16 cellular contexts compared by ENCODE assay signal in genomic region chr3:134753999-134754742, GRCh38. TPM values are rescaled to one million over a fixed set of nuclear protein-coding genes. Genes with fewer than 3 reads are reported as not detected.
A peak's percentile ranks its signal among the peaks of the same experiment; 100 is the strongest.
DNase-seq lines count a peak whose midpoint lies in the region; ATAC-seq, FAIRE-seq and TF ChIP-seq lines count a peak whose summit lies in the region.
"Had no signal": no experiment of that assay in that cellular context is flagged by ENCODE, and none has a peak within 500 bp of the region (broad histone marks: within the 10 kb centered on the region; RNA-seq: fewer than 3 reads in every experiment).

No MANE protein-coding gene starts in this region.

- no peaks in the 10 kb centered on the region for H3K23me2 ChIP-seq in H1 (ENCODE audit: low read depth, low read length)

- TF ChIP-seq CTCF in GM06990 (IDR thresholded peaks at IDR 0.05; ENCODE audit: insufficient read depth, low read length, poor library complexity, severe bottlenecking) = peak; percentile 6
- peak in 2 of 3 experiments; percentile 25 to 47; a peak in 3 of 4 replicates for TF ChIP-seq CTCF in H1 (IDR thresholded peaks at IDR 0.05; ENCODE audit: control extremely low read depth in 1 of 3, insufficient read depth in 1 of 3, low read depth in 1 of 3, low read length in 3 of 3)
- TF ChIP-seq CTCF in lung (IDR thresholded peaks at IDR 0.05; ENCODE audit: control extremely low read depth, extremely low read depth) = no peak
- no peak for TF ChIP-seq CTCF in ascending aorta (IDR thresholded peaks at IDR 0.05)
- TF ChIP-seq CTCF in testis (IDR thresholded peaks at IDR 0.05) = no peak

- H3K9ac ChIP-seq in Karpas-422 (ENCODE audit: low read length) (no peak overlapping the region), H1 (replicated peaks in 1 of 4; ENCODE audit: extremely low read depth in 1 of 4, low read depth in 3 of 4, low read length in 3 of 4) (no peak overlapping the region)

- H2BK12ac ChIP-seq in H1 (ENCODE audit: low read depth, low read length) = no peak overlapping the region

- H3K27ac ChIP-seq in Karpas-422 (ENCODE audit: low read length) = no peak overlapping the region
- no peak overlapping the region for H3K27ac ChIP-seq in H1 (ENCODE audit: low read depth, low read length)
- H3K27ac ChIP-seq in lung (ENCODE audit: low read depth in 1 of 2, low read length in 1 of 2) = no peak overlapping the region
- H3K27ac ChIP-seq in ascending aorta = no peak overlapping the region
- no peak overlapping the region for H3K27ac ChIP-seq in testis
- H3K27ac ChIP-seq: SK-N-MC, thoracic aorta had no signal

- no peaks in the 10 kb centered on the region; the same call in none of the 2 replicates for H3K27me3 ChIP-seq in GM06990 (replicated peaks; ENCODE audit: control insufficient read depth, insufficient read depth, low read length)
- no peaks in the 10 kb centered on the region for H3K27me3 ChIP-seq in Karpas-422 (ENCODE audit: low read length)
- H3K27me3 ChIP-seq in H1 (replicated peaks in 1 of 4; ENCODE audit: control insufficient read depth in 3 of 4, extremely low read depth in 1 of 4, insufficient read depth in 3 of 4, low read length in 3 of 4) = no peaks in the 10 kb centered on the region; a peak in 1 of 7 replicates
- no peaks in the 10 kb centered on the region for H3K27me3 ChIP-seq in lung (ENCODE audit: control insufficient read depth, insufficient read depth)
- no peaks in the 10 kb centered on the region for H3K27me3 ChIP-seq in ascending aorta
- no peaks in the 10 kb centered on the region for H3K27me3 ChIP-seq in testis
- H3K27me3 ChIP-seq: BE2C had no signal

- POLR2A ChIA-PET in H1 (lab: Charles Lee; ENCODE audit: partially characterized antibody) = no interaction called here

- no peak overlapping the region for H2BK120ac ChIP-seq in H1 (replicated peaks; ENCODE audit: low read depth, low read length)

- H3K79me1 ChIP-seq in H1 (ENCODE audit: low read depth, low read length) = no peaks in the 10 kb centered on the region

- H2AK5ac ChIP-seq in H1 (ENCODE audit: low read depth, low read length) = no peak overlapping the region

- H4K20me1 ChIP-seq in Karpas-422 (ENCODE audit: insufficient read depth, low read depth, low read length) = no peaks in the 10 kb centered on the region
- no peaks in the 10 kb centered on the region for H4K20me1 ChIP-seq in H1 (replicated peaks in 1 of 2; ENCODE audit: control insufficient read depth in 1 of 2, insufficient read depth in 2 of 2, low read length in 2 of 2)

- CTCF ChIA-PET in H1 (lab: Charles Lee; ENCODE audit: partially characterized antibody) = interaction anchor here (0.6 to 5.5 kb wide), 38 partner anchors 12 to 982 kb away, joined by 3 to 81 read pairs (median 5); partner anchors contain the start of genes EPHB1 and KY

- intact Hi-C loops in ascending aorta (cut with DNase I) (no loop called here), testis (cut with DNase I; ENCODE audit: low total_unique reads) (no loop called here)

- H3K4me2 ChIP-seq in Karpas-422 (ENCODE audit: low read depth, low read length, poor library complexity, severe bottlenecking) = no peak overlapping the region
- H3K4me2 ChIP-seq in H1 (ENCODE audit: insufficient read depth in 1 of 2, low read depth in 2 of 2, low read length in 2 of 2) = no peak overlapping the region

- TF ChIP-seq EP300 in H1 (IDR thresholded peaks at IDR 0.05; ENCODE audit: borderline replicate concordance in 1 of 2, low read depth in 2 of 2, low read length in 2 of 2) = no peak

- WGBS in H1 (ENCODE audit: extremely low coverage in 1 of 2, insufficient coverage in 1 of 2, insufficient read length in 1 of 2, insufficient replicate concordance in 2 of 2, low coverage in 1 of 2, low lambda C conversion rate in 2 of 2, missing lambda C conversion rate in 1 of 2), 2 experiments = 72% methylated on average over 6 of the region's 6 CpGs; no CpG with 5 or more reads in 1 of the 2 experiments
- 66 to 70% methylated on average over 6 of the region's 6 CpGs for WGBS in lung, 2 donors
- WGBS in testis, 2 donors = 72 to 94% methylated on average over 4 to 6 of the region's 6 CpGs

- no peak; a peak in 1 of 4 replicates for TF ChIP-seq RAD21 in H1 (IDR thresholded peaks at IDR 0.05 in 1 of 2, conservative IDR thresholded peaks at IDR 0.05 in 1 of 2; ENCODE audit: low read depth in 2 of 2, low read length in 2 of 2)

- H3K9me3 ChIP-seq in Karpas-422 (ENCODE audit: low read length) (no peaks in the 10 kb centered on the region), H1 (ENCODE audit: insufficient read depth in 2 of 2, low read depth in 1 of 2, low read length in 1 of 2) (no peaks in the 10 kb centered on the region), lung (ENCODE audit: control insufficient read depth in 2 of 2, insufficient read depth in 1 of 2, low read length in 1 of 2) (no peaks in the 10 kb centered on the region), ascending aorta (no peaks in the 10 kb centered on the region), testis (no peaks in the 10 kb centered on the region)
- H3K9me3 ChIP-seq: BE2C, thoracic aorta had no signal

- H3K14ac ChIP-seq in H1 (ENCODE audit: insufficient read length) = no peak overlapping the region

- H3K56ac ChIP-seq in H1 (replicated peaks; ENCODE audit: insufficient read length, low read depth, low read length) = no peak overlapping the region

- TF ChIP-seq POLR2A in H1 (IDR thresholded peaks at IDR 0.05; ENCODE audit: control extremely low read depth in 1 of 2, low read depth in 2 of 2, low read length in 2 of 2) (no peak), testis (IDR thresholded peaks at IDR 0.05) (no peak)

- H3K4ac ChIP-seq in H1 (replicated peaks; ENCODE audit: insufficient read length, low read depth, low read length) = no peak overlapping the region

- H3K23ac ChIP-seq in H1 (ENCODE audit: insufficient read length) = no peak overlapping the region

- H2AFZ ChIP-seq in Karpas-422 (ENCODE audit: low read length) = no peak overlapping the region
- H2AFZ ChIP-seq in H1 (ENCODE audit: low read length) = no peak overlapping the region

- H3K9me2 ChIP-seq in Karpas-422 (replicated peaks; ENCODE audit: insufficient read depth, low read length) = no peaks in the 10 kb centered on the region

- no peak overlapping the region for H2BK20ac ChIP-seq in H1 (ENCODE audit: low read length)

- H4K91ac ChIP-seq in H1 (replicated peaks; ENCODE audit: insufficient read length, low read length) = no peak overlapping the region

- H3K4me3 ChIP-seq in GM06990 (replicated peaks; ENCODE audit: low read depth, low read length) (no peak overlapping the region), Karpas-422 (ENCODE audit: low read length) (no peak overlapping the region), H1 (ENCODE audit: extremely low read depth in 1 of 4, insufficient read depth in 2 of 4, low read depth in 3 of 4, low read length in 4 of 4) (no peak overlapping the region), lung (no peak overlapping the region), ascending aorta (no peak overlapping the region), testis (no peak overlapping the region)
- H3K4me3 ChIP-seq: SK-N-MC, thoracic aorta had no signal

- DNase-seq in GM06990 (ENCODE audit: extremely low read depth, insufficient read length) = no peak
- peak; percentile 46 for DNase-seq in Karpas-422
- DNase-seq in H1 (ENCODE audit: low read depth in 1 of 2, low spot score in 2 of 2) = peak in 1 of 2 experiments; percentile 37
- DNase-seq in lung (ENCODE audit: low spot score) = peak; percentile 20
- DNase-seq in central memory CD4-positive, alpha-beta T cell = no peak
- DNase-seq in ascending aorta (ENCODE audit: low spot score in 2 of 2) = no peak
- no peak for DNase-seq in testis
- DNase-seq: activated CD4-positive, alpha-beta T cell treated with anti-CD3 and anti-CD28 coated beads for 36 hours; activated effector memory CD4-positive, alpha-beta T cell treated with anti-CD3 and anti-CD28 coated beads, Interleukin-2, amount 50 U/mL, for 16 hours; effector memory CD4-positive, alpha-beta T cell; hippocampal formation; NCI-H2107 had no signal

- no peak for FAIRE-seq in H1 (lab: Jason Lieb, UNC)

- no peak overlapping the region for H4K8ac ChIP-seq in H1 (ENCODE audit: extremely low read depth, insufficient read depth, low read length)

- H3K4me1 ChIP-seq in Karpas-422 (ENCODE audit: low read length) = no peaks in the 10 kb centered on the region
- H3K4me1 ChIP-seq in H1 (replicated peaks in 1 of 4; ENCODE audit: control insufficient read depth in 3 of 4, insufficient read depth in 4 of 4, low read length in 3 of 4) = no peaks in the 10 kb centered on the region
- no peaks in the 10 kb centered on the region for H3K4me1 ChIP-seq in lung (ENCODE audit: control insufficient read depth in 2 of 2, insufficient read depth in 2 of 2, low read length in 2 of 2)
- no peaks in the 10 kb centered on the region for H3K4me1 ChIP-seq in ascending aorta
- no peaks in the 10 kb centered on the region for H3K4me1 ChIP-seq in testis
- H3K4me1 ChIP-seq: BE2C had no signal

- H3K18ac ChIP-seq in H1 (ENCODE audit: extremely low read depth, low read length) = no peak overlapping the region

- ATAC-seq in lung (ENCODE audit: insufficient read depth, low FRiP score) (no peak), HG03175 (IDR thresholded peaks at IDR 0.05; ENCODE audit: unreplicated experiment) (no peak)
- ATAC-seq: activated CD4-positive, alpha-beta T cell treated with anti-CD3 and anti-CD28 coated beads for 36 hours had no signal

- no peak overlapping the region for H2BK5ac ChIP-seq in H1 (ENCODE audit: low read depth, low read length)

- H3K36me3 ChIP-seq in GM06990 (ENCODE audit: control insufficient read depth, insufficient read depth, low read length) (no peaks in the 10 kb centered on the region), Karpas-422 (ENCODE audit: insufficient read depth, low read length) (no peaks in the 10 kb centered on the region), H1 (ENCODE audit: control insufficient read depth in 2 of 4, insufficient read depth in 4 of 4, low read length in 3 of 4) (no peaks in the 10 kb centered on the region), lung (ENCODE audit: control insufficient read depth in 2 of 2, insufficient read depth in 2 of 2, low read length in 2 of 2) (no peaks in the 10 kb centered on the region), ascending aorta (no peaks in the 10 kb centered on the region), testis (ENCODE audit: low read depth, missing control alignments) (no peaks in the 10 kb centered on the region)
- H3K36me3 ChIP-seq: BE2C, thoracic aorta had no signal

- H4K5ac ChIP-seq in H1 (ENCODE audit: insufficient read length, low read depth, low read length) = no peak overlapping the region

- H3K79me2 ChIP-seq in Karpas-422 (ENCODE audit: low read length) (no peaks in the 10 kb centered on the region), H1 (ENCODE audit: control insufficient read depth in 1 of 2, insufficient read depth in 2 of 2, low read length in 2 of 2) (no peaks in the 10 kb centered on the region)

- no peak overlapping the region for H2BK15ac ChIP-seq in H1 (ENCODE audit: low read length)

RNA-seq across cellular contexts. Expression of gene EPHB1, which starts 40.9 kb away (rescaled TPM):
- 24.1 and 24.3 TPM in 2 replicates for total RNA-seq in Karpas-422 (2014; rRNA removed; shearing (Covaris generic); ENCODE audit: low replicate concordance)
- 5.9 TPM in 2 replicates for total RNA-seq in H1 (2021; fragmentation: NEBNext Ultra II Directional; extraction: Animal tissue kit (Norgen Biotek cat#: 25700))
- polyA plus RNA-seq in H1 (2011; rRNA removed) (3.5 and 5.4 TPM in 2 replicates), lung (1 to 10 TPM in 1 of 2 donors, under 1 TPM in 1; 0.30 to 2.0 TPM), testis (ENCODE audit: insufficient read depth, low read depth, low replicate concordance) (20.8 TPM)
- polyA plus RNA-seq in H1 (2011; cell fraction: cytosol; rRNA removed) = 3.2 TPM
- 7.8 TPM for polyA plus RNA-seq in H1 (2011; cell fraction: nucleus; rRNA removed)
- 4.5 to 5.2 TPM (median 4.8 TPM) in 4 replicates for polyA plus RNA-seq in H1 (2012, experiment 1 of 2)
- 1.6 TPM for polyA plus RNA-seq in H1 (2012, experiment 2 of 2)
- 6.0 TPM for polyA plus RNA-seq in H1 (2013, experiment 1 of 2)
- 6.3 TPM for polyA plus RNA-seq in H1 (2013, experiment 2 of 2)
- 8.8 and 10.6 TPM in 2 replicates for polyA minus RNA-seq in H1 (2011; rRNA and poly(A)+ RNA removed)
- polyA minus RNA-seq in H1 (2011; cell fraction: cytosol; rRNA and poly(A)+ RNA removed) = 6.4 TPM
- polyA minus RNA-seq in H1 (2011; cell fraction: nucleus; rRNA and poly(A)+ RNA removed) = 39.9 TPM
- total RNA-seq in lung (1 to 10 TPM; 2.1 to 6.3 TPM), ascending aorta (0.53 TPM), testis (10 to 100 TPM; 31.3 to 37.1 TPM)

Comparison
In these comparisons a context has a peak if more than half of its experiments do, and no peak if none do; other contexts are left out.
1. DNase-seq: peak in Karpas-422 (single experiment) and lung (single experiment); none in GM06990 (single experiment), central memory CD4-positive, alpha-beta T cell (single experiment), ascending aorta (0 of 2) and testis (single experiment).
2. CTCF ChIP-seq: peak in GM06990 (single experiment) and H1 (2 of 3); none in lung (single experiment), ascending aorta (0 of 3) and testis (0 of 3).